Comparison of ENCODE assay signal across 2 cellular contexts in genomic region chr1:79556189-79556588, GRCh38.
TF ChIP-seq lines count a peak whose summit lies in the region.

No MANE protein-coding gene starts in this region.

TF ChIP-seq in SK-N-SH, 30 proteins besides CTCF, POLR2A, EP300 and RAD21 (continued from another document):
- TF ChIP-seq, protein P1, sequence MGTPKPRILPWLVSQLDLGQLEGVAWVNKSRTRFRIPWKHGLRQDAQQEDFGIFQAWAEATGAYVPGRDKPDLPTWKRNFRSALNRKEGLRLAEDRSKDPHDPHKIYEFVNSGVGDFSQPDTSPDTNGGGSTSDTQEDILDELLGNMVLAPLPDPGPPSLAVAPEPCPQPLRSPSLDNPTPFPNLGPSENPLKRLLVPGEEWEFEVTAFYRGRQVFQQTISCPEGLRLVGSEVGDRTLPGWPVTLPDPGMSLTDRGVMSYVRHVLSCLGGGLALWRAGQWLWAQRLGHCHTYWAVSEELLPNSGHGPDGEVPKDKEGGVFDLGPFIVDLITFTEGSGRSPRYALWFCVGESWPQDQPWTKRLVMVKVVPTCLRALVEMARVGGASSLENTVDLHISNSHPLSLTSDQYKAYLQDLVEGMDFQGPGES (IDR thresholded peaks at IDR 0.05; ENCODE audit: low read depth, low read length): no peak
- TF ChIP-seq NFIC (IDR thresholded peaks at IDR 0.05; ENCODE audit: borderline replicate concordance): no peak
- TF ChIP-seq JUND (IDR thresholded peaks at IDR 0.05): no peak
- TF ChIP-seq MEF2A (IDR thresholded peaks at IDR 0.05; ENCODE audit: borderline replicate concordance, low read depth): no peak
- TF ChIP-seq GABPA (IDR thresholded peaks at IDR 0.05; ENCODE audit: low read depth): no peak
- TF ChIP-seq EZH2phosphoT487 (IDR thresholded peaks at IDR 0.05; ENCODE audit: borderline replicate concordance, low read depth): no peak
- no peak for TF ChIP-seq MXI1 (IDR thresholded peaks at IDR 0.05; ENCODE audit: low read depth, low read length)
- no peak for TF ChIP-seq NRF1 (IDR thresholded peaks at IDR 0.05; ENCODE audit: low read depth, low read length)
- TF ChIP-seq SMC3 (IDR thresholded peaks at IDR 0.05; ENCODE audit: low read depth, low read length): no peak

TF ChIP-seq in SK-N-SH treated with all-trans-retinoic acid at 6 μM for 48 hours, 23 proteins besides CTCF, POLR2A, EP300 and RAD21 (continued from another document):
- TF ChIP-seq, protein P2, sequence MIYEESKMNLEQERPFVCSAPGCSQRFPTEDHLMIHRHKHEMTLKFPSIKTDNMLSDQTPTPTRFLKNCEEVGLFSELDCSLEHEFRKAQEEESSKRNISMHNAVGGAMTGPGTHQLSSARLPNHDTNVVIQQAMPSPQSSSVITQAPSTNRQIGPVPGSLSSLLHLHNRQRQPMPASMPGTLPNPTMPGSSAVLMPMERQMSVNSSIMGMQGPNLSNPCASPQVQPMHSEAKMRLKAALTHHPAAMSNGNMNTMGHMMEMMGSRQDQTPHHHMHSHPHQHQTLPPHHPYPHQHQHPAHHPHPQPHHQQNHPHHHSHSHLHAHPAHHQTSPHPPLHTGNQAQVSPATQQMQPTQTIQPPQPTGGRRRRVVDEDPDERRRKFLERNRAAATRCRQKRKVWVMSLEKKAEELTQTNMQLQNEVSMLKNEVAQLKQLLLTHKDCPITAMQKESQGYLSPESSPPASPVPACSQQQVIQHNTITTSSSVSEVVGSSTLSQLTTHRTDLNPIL (CRISPR knock-in tag; IDR thresholded peaks at IDR 0.05; ENCODE audit: low read depth): no peak
- TF ChIP-seq BACH2 (CRISPR knock-in tag; IDR thresholded peaks at IDR 0.05; ENCODE audit: borderline replicate concordance) (no peak), RARB (CRISPR knock-in tag; IDR thresholded peaks at IDR 0.05) (no peak), TSHZ2 (CRISPR knock-in tag; IDR thresholded peaks at IDR 0.05) (no peak), ZFP30 (CRISPR knock-in tag; IDR thresholded peaks at IDR 0.05) (no peak), ZNF70 (CRISPR knock-in tag; IDR thresholded peaks at IDR 0.05) (no peak), ESRRG (CRISPR knock-in tag; IDR thresholded peaks at IDR 0.05) (no peak), PATZ1 (CRISPR knock-in tag; IDR thresholded peaks at IDR 0.05; ENCODE audit: borderline replicate concordance) (no peak)
